ENCODE assay signal across 27 cellular contexts in the genomic region with DNA sequence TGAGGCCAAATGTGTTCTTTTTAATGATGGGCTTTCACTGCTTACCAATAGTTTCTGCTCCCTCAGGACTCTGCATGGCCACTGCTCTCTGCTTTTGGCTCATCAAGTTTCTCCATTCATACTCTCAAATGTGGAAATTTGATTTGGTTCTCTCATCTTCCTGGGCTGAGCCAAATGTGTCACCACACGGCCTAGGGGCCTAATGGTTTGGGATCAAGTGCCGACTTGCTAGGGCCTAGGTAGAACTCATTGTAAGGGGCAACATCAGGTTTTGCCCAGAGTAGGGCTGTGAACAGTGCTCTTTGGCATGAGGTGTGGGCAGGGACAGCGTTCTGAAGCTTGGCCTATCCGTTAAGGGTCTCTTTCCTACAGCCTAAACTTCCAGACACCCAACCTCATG. TPM values are rescaled to one million over a fixed set of nuclear protein-coding genes. Genes with fewer than 3 reads are reported as not detected.
"Had no signal": no experiment of that assay in that cellular context is flagged by ENCODE, and none has a peak within 500 bp of the region (broad histone marks: within the 10 kb centered on the region; RNA-seq: fewer than 3 reads in every experiment).

No MANE protein-coding gene starts in this region.

- FAIRE-seq: endothelial cell of umbilical vein, frontal cortex, kidney had no signal

- H3K27me3 ChIP-seq: ovary had no signal

- H3K4me3 Mint-ChIP-seq: activated B cell treated with CpG ODN at 0.5 μM for 24 hours; activated CD8-positive, alpha-beta T cell treated with anti-CD3 and anti-CD28 coated beads, Interleukin-2, amount 10 ng/mL, durations not matched to agents 7 days and 5 days; activated naive CD8-positive, alpha-beta T cell; memory B cell; stimulated activated naive B cell treated with anti-CD40 and anti-IgM and Interleukin-4, amounts not matched to agents 10 μg/mL and 1 μg/mL and 100 μg/mL, for 72 hours had no signal

- H3K27ac ChIP-seq: ovary, thoracic aorta had no signal

- H3K36me3 ChIP-seq: ovary, thoracic aorta had no signal

- H3K9me3 ChIP-seq: mucosa of descending colon, ovary, thoracic aorta had no signal

- ATAC-seq: activated CD8-positive, alpha-beta T cell treated with anti-CD3 and anti-CD28 coated beads, Interleukin-2, amount 10 ng/mL, durations not matched to agents 7 days and 5 days; left lobe of liver; mucosa of descending colon; sciatic nerve; stimulated activated naive B cell treated with anti-CD40 and anti-IgM and Interleukin-4, amounts not matched to agents 10 μg/mL and 1 μg/mL and 100 μg/mL, for 72 hours had no signal

- H3K4me2 ChIP-seq: smooth muscle cell had no signal

- H3K4me3 ChIP-seq: mucosa of descending colon, ovary, smooth muscle cell, thoracic aorta had no signal

- H3K27ac Mint-ChIP-seq: activated B cell treated with CpG ODN at 0.5 μM for 24 hours; activated CD8-positive, alpha-beta T cell treated with anti-CD3 and anti-CD28 coated beads, Interleukin-2, amount 10 ng/mL, durations not matched to agents 7 days and 5 days; activated naive CD8-positive, alpha-beta T cell; memory B cell; naive B cell; stimulated activated naive B cell treated with anti-CD40 and anti-IgM and Interleukin-4, amounts not matched to agents 10 μg/mL and 1 μg/mL and 100 μg/mL, for 72 hours had no signal

- H3K9me3 Mint-ChIP-seq: activated B cell treated with CpG ODN at 0.5 μM for 24 hours; memory B cell; naive B cell; stimulated activated naive B cell treated with anti-CD40 and anti-IgM and Interleukin-4, amounts not matched to agents 10 μg/mL and 1 μg/mL and 100 μg/mL, for 72 hours had no signal

- H3K36me3 Mint-ChIP-seq: memory B cell had no signal

- DNase-seq: activated B cell treated with CpG ODN at 0.5 μM for 24 hours; activated CD4-positive, alpha-beta T cell treated with anti-CD3 and anti-CD28 coated beads for 48 hours; activated CD8-positive, alpha-beta memory T cell treated with anti-CD3 and anti-CD28 coated beads, Interleukin-2, amount 50 U/mL, for 48 hours; activated CD8-positive, alpha-beta T cell treated with anti-CD3 and anti-CD28 coated beads, Interleukin-2, amount 10 ng/mL, durations not matched to agents 7 days and 5 days; activated gamma-delta T cell treated with Interleukin-2 at 50 U/mL for 16 hours; amniotic stem cell; dermis blood vessel endothelial cell; effector memory CD4-positive, alpha-beta T cell; head of caudate nucleus; kidney; mucosa of descending colon; naive B cell; ovary; stimulated activated CD4-positive, alpha-beta T cell treated with anti-CD3 and anti-CD28 coated beads, Interleukin-4, amount 100 ng/mL, for 1 hour; stimulated activated naive B cell treated with anti-CD40 and anti-IgM and Interleukin-4, amounts not matched to agents 10 μg/mL and 1 μg/mL and 100 μg/mL, for 72 hours; T-helper 1 cell; T-helper 9 cell had no signal

- H3K27me3 Mint-ChIP-seq: activated B cell treated with CpG ODN at 0.5 μM for 24 hours; activated naive CD8-positive, alpha-beta T cell; memory B cell; naive B cell; stimulated activated naive B cell treated with anti-CD40 and anti-IgM and Interleukin-4, amounts not matched to agents 10 μg/mL and 1 μg/mL and 100 μg/mL, for 72 hours had no signal

RNA-seq across cellular contexts. Expression of gene GUCA1A, which starts 48.4 kb away (rescaled TPM):
- total RNA-seq: activated B cell treated with CpG ODN at 0.5 μM for 24 hours; activated CD8-positive, alpha-beta T cell treated with anti-CD3 and anti-CD28 coated beads, Interleukin-2, amount 10 ng/mL, durations not matched to agents 7 days and 5 days; cardiac septum; dermis blood vessel endothelial cell; kidney; left lobe of liver; mucosa of descending colon; ovary; sciatic nerve; thoracic aorta; ureter had no signal
